Comparison of ENCODE assay signal across 1 cellular context in the genomic region with DNA sequence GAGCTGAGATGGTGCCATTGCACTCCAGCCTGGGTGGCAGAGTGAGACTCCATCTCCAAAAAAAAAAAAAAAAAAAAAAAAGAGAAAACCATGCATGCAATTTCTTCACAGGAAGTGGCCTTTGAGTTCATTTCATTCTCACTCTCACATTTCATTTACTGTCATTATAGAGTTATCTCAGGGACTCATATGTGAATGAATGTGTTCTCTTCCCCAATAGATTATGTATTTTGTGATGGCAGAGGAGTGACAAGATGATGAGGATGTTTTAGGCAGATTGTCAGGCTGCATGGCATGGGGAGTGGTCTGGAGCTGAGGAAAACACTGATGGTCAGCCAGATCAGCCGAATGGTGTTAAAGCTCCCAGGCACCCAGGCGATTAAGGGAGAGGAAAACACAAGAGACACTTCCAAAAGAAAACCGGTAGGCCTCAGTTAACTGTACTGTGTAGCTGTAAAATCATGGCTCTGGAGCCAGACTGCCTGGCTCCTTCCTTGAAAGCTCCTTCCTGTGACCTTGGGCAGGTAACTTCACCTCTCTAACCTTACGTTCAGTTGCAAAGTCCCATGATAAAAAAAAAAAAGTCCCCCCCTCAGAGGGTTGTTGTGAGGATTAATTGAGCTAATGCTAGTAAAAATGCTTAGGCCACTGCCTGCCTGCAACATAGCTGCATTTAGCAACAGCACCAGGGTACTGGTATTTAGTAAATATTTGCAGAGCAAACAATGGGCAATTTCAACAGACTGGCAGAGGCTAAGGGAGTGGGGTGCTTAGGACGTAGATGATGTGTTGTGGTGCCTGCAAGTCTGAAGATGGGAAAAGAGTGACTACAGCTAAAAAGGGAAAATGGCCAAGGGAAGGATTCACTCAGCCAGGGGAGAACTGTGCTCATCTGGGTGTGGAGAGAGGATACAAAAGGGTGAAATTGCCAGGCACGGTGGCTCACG.
A peak's percentile ranks its signal among the peaks of the same experiment; 100 is the strongest.
TF ChIP-seq lines count a peak whose summit lies in the region.

No MANE protein-coding gene starts in this region.

TF ChIP-seq in HepG2, 621 proteins besides CTCF, POLR2A, EP300 and RAD21 (continued from another document and continues in another):
- TF ChIP-seq, protein P1, sequence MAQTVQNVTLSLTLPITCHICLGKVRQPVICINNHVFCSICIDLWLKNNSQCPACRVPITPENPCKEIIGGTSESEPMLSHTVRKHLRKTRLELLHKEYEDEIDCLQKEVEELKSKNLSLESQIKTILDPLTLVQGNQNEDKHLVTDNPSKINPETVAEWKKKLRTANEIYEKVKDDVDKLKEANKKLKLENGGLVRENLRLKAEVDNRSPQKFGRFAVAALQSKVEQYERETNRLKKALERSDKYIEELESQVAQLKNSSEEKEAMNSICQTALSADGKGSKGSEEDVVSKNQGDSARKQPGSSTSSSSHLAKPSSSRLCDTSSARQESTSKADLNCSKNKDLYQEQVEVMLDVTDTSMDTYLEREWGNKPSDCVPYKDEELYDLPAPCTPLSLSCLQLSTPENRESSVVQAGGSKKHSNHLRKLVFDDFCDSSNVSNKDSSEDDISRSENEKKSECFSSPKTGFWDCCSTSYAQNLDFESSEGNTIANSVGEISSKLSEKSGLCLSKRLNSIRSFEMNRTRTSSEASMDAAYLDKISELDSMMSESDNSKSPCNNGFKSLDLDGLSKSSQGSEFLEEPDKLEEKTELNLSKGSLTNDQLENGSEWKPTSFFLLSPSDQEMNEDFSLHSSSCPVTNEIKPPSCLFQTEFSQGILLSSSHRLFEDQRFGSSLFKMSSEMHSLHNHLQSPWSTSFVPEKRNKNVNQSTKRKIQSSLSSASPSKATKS (CRISPR knock-in tag; IDR thresholded peaks at IDR 0.05): no peak
- TF ChIP-seq SRF (IDR thresholded peaks at IDR 0.05; ENCODE audit: low read depth, low read length) (no peak), PHF5A (CRISPR knock-in tag; IDR thresholded peaks at IDR 0.05; ENCODE audit: low read depth, unreplicated experiment) (no peak), THAP11 (CRISPR knock-in tag; IDR thresholded peaks at IDR 0.05) (peak; percentile 78), MBNL3 (CRISPR knock-in tag; conservative IDR thresholded peaks at IDR 0.05) (no peak), ZNF264 (CRISPR knock-in tag; IDR thresholded peaks at IDR 0.05) (peak; percentile 64; the same call in 1 of the 2 replicates), EZH2 (conservative IDR thresholded peaks at IDR 0.05; ENCODE audit: low read depth, low read length) (no peak), SATB2 (CRISPR knock-in tag; IDR thresholded peaks at IDR 0.05) (0 out of 2 replicates have a peak, but pooled peaks have one; percentile 19), ZBTB7A (CRISPR knock-in tag; IDR thresholded peaks at IDR 0.05) (no peak), FOXC1 (CRISPR knock-in tag; IDR thresholded peaks at IDR 0.05; ENCODE audit: borderline replicate concordance) (no peak), ZNF30 (CRISPR knock-in tag; IDR thresholded peaks at IDR 0.05) (no peak), ERF (CRISPR knock-in tag; IDR thresholded peaks at IDR 0.05) (0 out of 2 replicates have a peak, but pooled peaks have one; percentile 74), FOSL1 (CRISPR knock-in tag; IDR thresholded peaks at IDR 0.05; ENCODE audit: borderline replicate concordance) (no peak), MED1 (CRISPR knock-in tag; IDR thresholded peaks at IDR 0.05) (peak; percentile 81), GLI4 (CRISPR knock-in tag; IDR thresholded peaks at IDR 0.05; ENCODE audit: borderline replicate concordance) (no peak), ZNF235 (CRISPR knock-in tag; IDR thresholded peaks at IDR 0.05; ENCODE audit: borderline replicate concordance) (no peak), KLF9 (CRISPR knock-in tag; IDR thresholded peaks at IDR 0.05; ENCODE audit: low read depth) (no peak), YY1 (IDR thresholded peaks at IDR 0.05; ENCODE audit: insufficient read depth, insufficient replicate concordance, low read depth, low read length) (no peak), MTA3 (CRISPR knock-in tag; IDR thresholded peaks at IDR 0.05) (no peak), GATAD2A (CRISPR knock-in tag; IDR thresholded peaks at IDR 0.05) (peak; percentile 98), RFXAP (CRISPR knock-in tag; IDR thresholded peaks at IDR 0.05; ENCODE audit: borderline replicate concordance) (peak; percentile 70; the same call in 1 of the 2 replicates), BORCS8-MEF2B (CRISPR knock-in tag; IDR thresholded peaks at IDR 0.05) (no peak), ZNF776 (CRISPR knock-in tag; IDR thresholded peaks at IDR 0.05) (no peak), ZNF724P (CRISPR knock-in tag; IDR thresholded peaks at IDR 0.05; ENCODE audit: borderline replicate concordance) (no peak), SALL1 (CRISPR knock-in tag; IDR thresholded peaks at IDR 0.05) (peak; percentile 79), SMARCC2 (IDR thresholded peaks at IDR 0.05) (no peak), TSC22D2 (CRISPR knock-in tag; IDR thresholded peaks at IDR 0.05; ENCODE audit: borderline replicate concordance) (no peak), ZNF253 (CRISPR knock-in tag; IDR thresholded peaks at IDR 0.05; ENCODE audit: borderline replicate concordance) (no peak), KAT7 (CRISPR knock-in tag; IDR thresholded peaks at IDR 0.05; ENCODE audit: borderline replicate concordance) (no peak), ZNF263 (CRISPR knock-in tag; IDR thresholded peaks at IDR 0.05) (no peak), BRCA1 (CRISPR knock-in tag; IDR thresholded peaks at IDR 0.05) (no peak), CBX5 (CRISPR knock-in tag; IDR thresholded peaks at IDR 0.05; ENCODE audit: borderline replicate concordance) (peak; percentile 52; the same call in 1 of the 2 replicates), ZNF552 (CRISPR knock-in tag; IDR thresholded peaks at IDR 0.05; ENCODE audit: borderline replicate concordance) (no peak), NFIC (IDR thresholded peaks at IDR 0.05; ENCODE audit: low read length) (peak; percentile 84), ZNF879 (CRISPR knock-in tag; IDR thresholded peaks at IDR 0.05) (no peak), NCOA5 (CRISPR knock-in tag; IDR thresholded peaks at IDR 0.05) (no peak), NBN (conservative IDR thresholded peaks at IDR 0.05) (no peak), FOXO1 (CRISPR knock-in tag; IDR thresholded peaks at IDR 0.05) (peak; percentile 91)
- TF ChIP-seq, protein P2, sequence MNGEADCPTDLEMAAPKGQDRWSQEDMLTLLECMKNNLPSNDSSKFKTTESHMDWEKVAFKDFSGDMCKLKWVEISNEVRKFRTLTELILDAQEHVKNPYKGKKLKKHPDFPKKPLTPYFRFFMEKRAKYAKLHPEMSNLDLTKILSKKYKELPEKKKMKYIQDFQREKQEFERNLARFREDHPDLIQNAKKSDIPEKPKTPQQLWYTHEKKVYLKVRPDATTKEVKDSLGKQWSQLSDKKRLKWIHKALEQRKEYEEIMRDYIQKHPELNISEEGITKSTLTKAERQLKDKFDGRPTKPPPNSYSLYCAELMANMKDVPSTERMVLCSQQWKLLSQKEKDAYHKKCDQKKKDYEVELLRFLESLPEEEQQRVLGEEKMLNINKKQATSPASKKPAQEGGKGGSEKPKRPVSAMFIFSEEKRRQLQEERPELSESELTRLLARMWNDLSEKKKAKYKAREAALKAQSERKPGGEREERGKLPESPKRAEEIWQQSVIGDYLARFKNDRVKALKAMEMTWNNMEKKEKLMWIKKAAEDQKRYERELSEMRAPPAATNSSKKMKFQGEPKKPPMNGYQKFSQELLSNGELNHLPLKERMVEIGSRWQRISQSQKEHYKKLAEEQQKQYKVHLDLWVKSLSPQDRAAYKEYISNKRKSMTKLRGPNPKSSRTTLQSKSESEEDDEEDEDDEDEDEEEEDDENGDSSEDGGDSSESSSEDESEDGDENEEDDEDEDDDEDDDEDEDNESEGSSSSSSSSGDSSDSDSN (CRISPR knock-in tag; IDR thresholded peaks at IDR 0.05): no peak
- TF ChIP-seq, protein P3, sequence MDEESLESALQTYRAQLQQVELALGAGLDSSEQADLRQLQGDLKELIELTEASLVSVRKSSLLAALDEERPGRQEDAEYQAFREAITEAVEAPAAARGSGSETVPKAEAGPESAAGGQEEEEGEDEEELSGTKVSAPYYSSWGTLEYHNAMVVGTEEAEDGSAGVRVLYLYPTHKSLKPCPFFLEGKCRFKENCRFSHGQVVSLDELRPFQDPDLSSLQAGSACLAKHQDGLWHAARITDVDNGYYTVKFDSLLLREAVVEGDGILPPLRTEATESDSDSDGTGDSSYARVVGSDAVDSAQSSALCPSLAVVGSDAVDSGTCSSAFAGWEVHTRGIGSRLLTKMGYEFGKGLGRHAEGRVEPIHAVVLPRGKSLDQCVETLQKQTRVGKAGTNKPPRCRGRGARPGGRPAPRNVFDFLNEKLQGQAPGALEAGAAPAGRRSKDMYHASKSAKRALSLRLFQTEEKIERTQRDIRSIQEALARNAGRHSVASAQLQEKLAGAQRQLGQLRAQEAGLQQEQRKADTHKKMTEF (CRISPR knock-in tag; IDR thresholded peaks at IDR 0.05): peak; percentile 93
- TF ChIP-seq, protein P4, sequence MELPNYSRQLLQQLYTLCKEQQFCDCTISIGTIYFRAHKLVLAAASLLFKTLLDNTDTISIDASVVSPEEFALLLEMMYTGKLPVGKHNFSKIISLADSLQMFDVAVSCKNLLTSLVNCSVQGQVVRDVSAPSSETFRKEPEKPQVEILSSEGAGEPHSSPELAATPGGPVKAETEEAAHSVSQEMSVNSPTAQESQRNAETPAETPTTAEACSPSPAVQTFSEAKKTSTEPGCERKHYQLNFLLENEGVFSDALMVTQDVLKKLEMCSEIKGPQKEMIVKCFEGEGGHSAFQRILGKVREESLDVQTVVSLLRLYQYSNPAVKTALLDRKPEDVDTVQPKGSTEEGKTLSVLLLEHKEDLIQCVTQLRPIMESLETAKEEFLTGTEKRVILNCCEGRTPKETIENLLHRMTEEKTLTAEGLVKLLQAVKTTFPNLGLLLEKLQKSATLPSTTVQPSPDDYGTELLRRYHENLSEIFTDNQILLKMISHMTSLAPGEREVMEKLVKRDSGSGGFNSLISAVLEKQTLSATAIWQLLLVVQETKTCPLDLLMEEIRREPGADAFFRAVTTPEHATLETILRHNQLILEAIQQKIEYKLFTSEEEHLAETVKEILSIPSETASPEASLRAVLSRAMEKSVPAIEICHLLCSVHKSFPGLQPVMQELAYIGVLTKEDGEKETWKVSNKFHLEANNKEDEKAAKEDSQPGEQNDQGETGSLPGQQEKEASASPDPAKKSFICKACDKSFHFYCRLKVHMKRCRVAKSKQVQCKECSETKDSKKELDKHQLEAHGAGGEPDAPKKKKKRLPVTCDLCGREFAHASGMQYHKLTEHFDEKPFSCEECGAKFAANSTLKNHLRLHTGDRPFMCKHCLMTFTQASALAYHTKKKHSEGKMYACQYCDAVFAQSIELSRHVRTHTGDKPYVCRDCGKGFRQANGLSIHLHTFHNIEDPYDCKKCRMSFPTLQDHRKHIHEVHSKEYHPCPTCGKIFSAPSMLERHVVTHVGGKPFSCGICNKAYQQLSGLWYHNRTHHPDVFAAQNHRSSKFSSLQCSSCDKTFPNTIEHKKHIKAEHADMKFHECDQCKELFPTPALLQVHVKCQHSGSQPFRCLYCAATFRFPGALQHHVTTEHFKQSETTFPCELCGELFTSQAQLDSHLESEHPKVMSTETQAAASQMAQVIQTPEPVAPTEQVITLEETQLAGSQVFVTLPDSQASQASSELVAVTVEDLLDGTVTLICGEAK (IDR thresholded peaks at IDR 0.05): no peak
- TF ChIP-seq, protein P4 (CRISPR knock-in tag; IDR thresholded peaks at IDR 0.05): no peak
- TF ChIP-seq, protein P5, sequence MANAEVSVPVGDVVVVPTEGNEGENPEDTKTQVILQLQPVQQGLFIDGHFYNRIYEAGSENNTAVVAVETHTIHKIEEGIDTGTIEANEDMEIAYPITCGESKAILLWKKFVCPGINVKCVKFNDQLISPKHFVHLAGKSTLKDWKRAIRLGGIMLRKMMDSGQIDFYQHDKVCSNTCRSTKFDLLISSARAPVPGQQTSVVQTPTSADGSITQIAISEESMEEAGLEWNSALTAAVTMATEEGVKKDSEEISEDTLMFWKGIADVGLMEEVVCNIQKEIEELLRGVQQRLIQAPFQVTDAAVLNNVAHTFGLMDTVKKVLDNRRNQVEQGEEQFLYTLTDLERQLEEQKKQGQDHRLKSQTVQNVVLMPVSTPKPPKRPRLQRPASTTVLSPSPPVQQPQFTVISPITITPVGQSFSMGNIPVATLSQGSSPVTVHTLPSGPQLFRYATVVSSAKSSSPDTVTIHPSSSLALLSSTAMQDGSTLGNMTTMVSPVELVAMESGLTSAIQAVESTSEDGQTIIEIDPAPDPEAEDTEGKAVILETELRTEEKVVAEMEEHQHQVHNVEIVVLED (CRISPR knock-in tag; IDR thresholded peaks at IDR 0.05; ENCODE audit: borderline replicate concordance): no peak; the same call in 1 of the 2 replicates
- TF ChIP-seq, protein P6, sequence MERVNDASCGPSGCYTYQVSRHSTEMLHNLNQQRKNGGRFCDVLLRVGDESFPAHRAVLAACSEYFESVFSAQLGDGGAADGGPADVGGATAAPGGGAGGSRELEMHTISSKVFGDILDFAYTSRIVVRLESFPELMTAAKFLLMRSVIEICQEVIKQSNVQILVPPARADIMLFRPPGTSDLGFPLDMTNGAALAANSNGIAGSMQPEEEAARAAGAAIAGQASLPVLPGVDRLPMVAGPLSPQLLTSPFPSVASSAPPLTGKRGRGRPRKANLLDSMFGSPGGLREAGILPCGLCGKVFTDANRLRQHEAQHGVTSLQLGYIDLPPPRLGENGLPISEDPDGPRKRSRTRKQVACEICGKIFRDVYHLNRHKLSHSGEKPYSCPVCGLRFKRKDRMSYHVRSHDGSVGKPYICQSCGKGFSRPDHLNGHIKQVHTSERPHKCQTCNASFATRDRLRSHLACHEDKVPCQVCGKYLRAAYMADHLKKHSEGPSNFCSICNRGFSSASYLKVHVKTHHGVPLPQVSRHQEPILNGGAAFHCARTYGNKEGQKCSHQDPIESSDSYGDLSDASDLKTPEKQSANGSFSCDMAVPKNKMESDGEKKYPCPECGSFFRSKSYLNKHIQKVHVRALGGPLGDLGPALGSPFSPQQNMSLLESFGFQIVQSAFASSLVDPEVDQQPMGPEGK (CRISPR knock-in tag; IDR thresholded peaks at IDR 0.05): peak; percentile 95
